Comparison of ENCODE assay signal across 8 cellular contexts in the genomic region with DNA sequence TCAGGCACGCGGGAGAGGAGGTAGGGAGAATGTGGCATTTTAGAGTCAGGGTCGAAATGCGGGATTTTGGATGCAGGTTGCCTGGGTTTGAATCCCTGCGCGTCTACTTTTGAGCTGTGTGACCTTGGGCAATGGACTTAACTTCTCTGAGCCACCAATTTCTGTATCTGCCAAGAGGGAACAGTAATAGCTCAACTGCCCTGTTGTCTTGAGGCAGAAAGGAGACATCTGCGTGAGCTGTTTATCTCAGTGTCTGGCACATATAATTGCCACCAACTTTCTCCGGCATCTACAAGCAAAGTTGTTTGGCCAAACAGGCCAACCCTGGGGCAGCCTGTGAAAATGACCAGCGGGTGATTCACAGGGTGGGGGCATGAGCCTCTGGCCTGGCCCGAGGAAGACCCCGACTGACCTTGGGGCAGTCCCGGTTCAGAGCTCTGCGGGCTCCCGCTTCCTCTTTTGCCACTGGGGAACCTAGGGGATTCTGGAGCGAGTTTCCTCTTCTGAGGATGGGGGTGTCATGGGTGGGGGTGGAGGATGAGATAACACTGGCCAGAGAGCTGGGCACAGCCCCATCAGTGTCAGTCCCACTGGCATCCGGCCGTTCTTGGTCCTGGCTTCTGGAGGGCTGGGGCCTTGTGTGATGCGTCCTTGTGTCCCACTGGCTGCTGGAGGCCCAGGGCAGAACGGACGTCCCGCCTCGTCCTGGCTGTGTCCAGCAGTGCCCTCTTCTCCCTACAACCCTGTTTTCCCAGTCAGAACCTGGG. TPM values are rescaled to one million over a fixed set of nuclear protein-coding genes. Genes with fewer than 3 reads are reported as not detected.
A peak's percentile ranks its signal among the peaks of the same experiment; 100 is the strongest.
DNase-seq lines count a peak whose midpoint lies in the region; ATAC-seq and TF ChIP-seq lines count a peak whose summit lies in the region.

No MANE protein-coding gene starts in this region.

- peaks cover 44% of the 10 kb centered on the region for H4K20me1 ChIP-seq in SK-N-SH (ENCODE audit: insufficient read depth)

- no peak overlapping the region for H3K27ac Mint-ChIP-seq in natural killer cell

- no peaks in the 10 kb centered on the region for H3K36me3 Mint-ChIP-seq in natural killer cell

- POLR2A ChIA-PET in SK-N-SH (lab: Yijun Ruan, JAX) = interaction anchor here (1.1 kb wide), 1 partner anchor 8 kb away, joined by 3 read pairs; no protein-coding TSS in a partner anchor

- H3K4me3 Mint-ChIP-seq in natural killer cell = peak overlapping the region; percentile 87

- intact Hi-C loops in natural killer cell (cut with micrococcal nuclease) = no loop called here

- no peaks in the 10 kb centered on the region for H3K9me2 ChIP-seq in SK-N-SH

- no peaks in the 10 kb centered on the region for H3K9me3 Mint-ChIP-seq in natural killer cell

- no peak for DNase-seq in SK-N-SH
- no peak for DNase-seq in natural killer cell
- DNase-seq in NCI-H82 treated with DMSO at 0.1 percent for 48 hours (lab: John Stamatoyannopoulos, UW; ENCODE audit: unreplicated experiment) = no peak
- DNase-seq in DMS79 (lab: John Stamatoyannopoulos, UW) = no peak
- no peak for DNase-seq in stimulated activated CD4-positive, alpha-beta T cell treated with anti-CD3 and anti-CD28 coated beads, Interleukin-4, amount 100 ng/mL, for 4 hours

- CTCF ChIA-PET in SK-N-SH (lab: Yijun Ruan, JAX) = interaction anchor here (0.7 to 1.5 kb wide), 4 partner anchors 9 to 45 kb away, joined by 3 to 5 read pairs (median 3); no protein-coding TSS in a partner anchor

- peak; percentile 24 for TF ChIP-seq POLR2A in GM19193 (IDR thresholded peaks at IDR 0.05; ENCODE audit: extremely low read depth, insufficient read depth, insufficient read length)

- peaks cover 0 to 23% of the 10 kb centered on the region in 2 experiments; a peak in 1 of 4 replicates for H3K4me1 ChIP-seq in SK-N-SH (ENCODE audit: control insufficient read depth in 1 of 2, insufficient read depth in 2 of 2, low read depth in 1 of 2, low read length in 1 of 2)
- peaks cover 5 to 57% of the 10 kb centered on the region in 2 donors for H3K4me1 ChIP-seq in esophagus (ENCODE audit: control insufficient read depth in 2 of 2, insufficient read depth in 2 of 2, low read length in 1 of 2)

- H3K36me3 ChIP-seq in SK-N-SH (replicated peaks in 1 of 2; ENCODE audit: control insufficient read depth in 1 of 2, insufficient read depth in 2 of 2, low read length in 1 of 2) (no peaks in the 10 kb centered on the region), esophagus (ENCODE audit: control insufficient read depth in 2 of 2, insufficient read depth in 2 of 2, low read length in 1 of 2) (no peaks in the 10 kb centered on the region)

- peaks cover 0 to 2% of the 10 kb centered on the region in 2 donors for H3K27me3 Mint-ChIP-seq in natural killer cell (ENCODE audit: low read depth in 2 of 2)

- TF ChIP-seq CTCF in SK-N-SH (IDR thresholded peaks at IDR 0.05) = no peak
- no peak for TF ChIP-seq CTCF in natural killer cell (IDR thresholded peaks at IDR 0.05)

- no peak overlapping the region for H2AFZ ChIP-seq in SK-N-SH (ENCODE audit: low read depth)

- no peaks in the 10 kb centered on the region for H3K9me3 ChIP-seq in SK-N-SH
- H3K9me3 ChIP-seq in esophagus (ENCODE audit: control insufficient read depth in 2 of 2, insufficient read depth in 1 of 2, low read depth in 1 of 2, low read length in 1 of 2) = no peaks in the 10 kb centered on the region

- TF ChIP-seq RAD21 in SK-N-SH (IDR thresholded peaks at IDR 0.05; ENCODE audit: low read length) = no peak

- H3K9ac ChIP-seq in SK-N-SH = peak overlapping the region; percentile 68; the same call in 1 of the 2 replicates

- peaks cover 12% of the 10 kb centered on the region for H3K79me2 ChIP-seq in SK-N-SH (ENCODE audit: insufficient read depth)

- H3F3A ChIP-seq in SK-N-SH (replicated peaks; ENCODE audit: insufficient read depth) = peaks cover 8% of the 10 kb centered on the region

- TF ChIP-seq EP300 in SK-N-SH (IDR thresholded peaks at IDR 0.05; ENCODE audit: borderline replicate concordance in 1 of 2, low read depth in 1 of 2, low read length in 1 of 2) = no peak

- H3K27ac ChIP-seq in SK-N-SH (ENCODE audit: low read depth in 2 of 2, low read length in 1 of 2) = no peak overlapping the region
- peak overlapping the region; percentile 75 to 78 for H3K27ac ChIP-seq in esophagus (ENCODE audit: low read depth in 2 of 2, low read length in 1 of 2)

- H3K4me2 ChIP-seq in SK-N-SH = peak overlapping the region; percentile 90

- H3K4me3 ChIP-seq in SK-N-SH (ENCODE audit: low read depth in 2 of 2, low read length in 1 of 2) = peak overlapping the region; percentile 72 to 76
- H3K4me3 ChIP-seq in esophagus (ENCODE audit: low read depth in 1 of 2, low read length in 2 of 2) = peak overlapping the region; percentile 72 to 76

- 72% methylated on average over 14 of the region's 22 CpGs for WGBS in SK-N-SH (ENCODE audit: low lambda C conversion rate)
- 30 to 31% methylated on average over 22 of the region's 22 CpGs for WGBS in esophagus, 2 donors

- no peaks in the 10 kb centered on the region for H3K27me3 ChIP-seq in SK-N-SH (ENCODE audit: insufficient read depth)
- H3K27me3 ChIP-seq in esophagus (ENCODE audit: control insufficient read depth in 1 of 2, insufficient read depth in 2 of 2, low read length in 2 of 2) = no peaks in the 10 kb centered on the region

- ATAC-seq in natural killer cell (peak in 1 of 3 donors; percentile 33), GM18867 (IDR thresholded peaks at IDR 0.05; ENCODE audit: unreplicated experiment) (no peak)

- peaks cover 14 to 41% of the 10 kb centered on the region in 2 donors for H3K4me1 Mint-ChIP-seq in natural killer cell

TF ChIP-seq in SK-N-SH, 30 proteins besides CTCF, POLR2A, EP300 and RAD21:
- no peak for TF ChIP-seq SIN3A (IDR thresholded peaks at IDR 0.05; ENCODE audit: borderline replicate concordance, low read depth, low read length)
- TF ChIP-seq MXI1 (IDR thresholded peaks at IDR 0.05; ENCODE audit: low read depth, low read length) = no peak
- TF ChIP-seq FOSL2 (IDR thresholded peaks at IDR 0.05; ENCODE audit: borderline replicate concordance, low read depth) = no peak
- TF ChIP-seq, protein P1, sequence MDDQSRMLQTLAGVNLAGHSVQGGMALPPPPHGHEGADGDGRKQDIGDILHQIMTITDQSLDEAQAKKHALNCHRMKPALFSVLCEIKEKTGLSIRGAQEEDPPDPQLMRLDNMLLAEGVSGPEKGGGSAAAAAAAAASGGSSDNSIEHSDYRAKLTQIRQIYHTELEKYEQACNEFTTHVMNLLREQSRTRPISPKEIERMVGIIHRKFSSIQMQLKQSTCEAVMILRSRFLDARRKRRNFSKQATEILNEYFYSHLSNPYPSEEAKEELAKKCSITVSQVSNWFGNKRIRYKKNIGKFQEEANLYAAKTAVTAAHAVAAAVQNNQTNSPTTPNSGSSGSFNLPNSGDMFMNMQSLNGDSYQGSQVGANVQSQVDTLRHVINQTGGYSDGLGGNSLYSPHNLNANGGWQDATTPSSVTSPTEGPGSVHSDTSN (IDR thresholded peaks at IDR 0.05) = no peak
- TF ChIP-seq, protein P2, sequence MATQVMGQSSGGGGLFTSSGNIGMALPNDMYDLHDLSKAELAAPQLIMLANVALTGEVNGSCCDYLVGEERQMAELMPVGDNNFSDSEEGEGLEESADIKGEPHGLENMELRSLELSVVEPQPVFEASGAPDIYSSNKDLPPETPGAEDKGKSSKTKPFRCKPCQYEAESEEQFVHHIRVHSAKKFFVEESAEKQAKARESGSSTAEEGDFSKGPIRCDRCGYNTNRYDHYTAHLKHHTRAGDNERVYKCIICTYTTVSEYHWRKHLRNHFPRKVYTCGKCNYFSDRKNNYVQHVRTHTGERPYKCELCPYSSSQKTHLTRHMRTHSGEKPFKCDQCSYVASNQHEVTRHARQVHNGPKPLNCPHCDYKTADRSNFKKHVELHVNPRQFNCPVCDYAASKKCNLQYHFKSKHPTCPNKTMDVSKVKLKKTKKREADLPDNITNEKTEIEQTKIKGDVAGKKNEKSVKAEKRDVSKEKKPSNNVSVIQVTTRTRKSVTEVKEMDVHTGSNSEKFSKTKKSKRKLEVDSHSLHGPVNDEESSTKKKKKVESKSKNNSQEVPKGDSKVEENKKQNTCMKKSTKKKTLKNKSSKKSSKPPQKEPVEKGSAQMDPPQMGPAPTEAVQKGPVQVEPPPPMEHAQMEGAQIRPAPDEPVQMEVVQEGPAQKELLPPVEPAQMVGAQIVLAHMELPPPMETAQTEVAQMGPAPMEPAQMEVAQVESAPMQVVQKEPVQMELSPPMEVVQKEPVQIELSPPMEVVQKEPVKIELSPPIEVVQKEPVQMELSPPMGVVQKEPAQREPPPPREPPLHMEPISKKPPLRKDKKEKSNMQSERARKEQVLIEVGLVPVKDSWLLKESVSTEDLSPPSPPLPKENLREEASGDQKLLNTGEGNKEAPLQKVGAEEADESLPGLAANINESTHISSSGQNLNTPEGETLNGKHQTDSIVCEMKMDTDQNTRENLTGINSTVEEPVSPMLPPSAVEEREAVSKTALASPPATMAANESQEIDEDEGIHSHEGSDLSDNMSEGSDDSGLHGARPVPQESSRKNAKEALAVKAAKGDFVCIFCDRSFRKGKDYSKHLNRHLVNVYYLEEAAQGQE (IDR thresholded peaks at IDR 0.05; ENCODE audit: low read depth, low read length) = no peak
- no peak for TF ChIP-seq ELF1 (IDR thresholded peaks at IDR 0.05)
- no peak for TF ChIP-seq TCF12 (IDR thresholded peaks at IDR 0.05)
- TF ChIP-seq, protein P3, sequence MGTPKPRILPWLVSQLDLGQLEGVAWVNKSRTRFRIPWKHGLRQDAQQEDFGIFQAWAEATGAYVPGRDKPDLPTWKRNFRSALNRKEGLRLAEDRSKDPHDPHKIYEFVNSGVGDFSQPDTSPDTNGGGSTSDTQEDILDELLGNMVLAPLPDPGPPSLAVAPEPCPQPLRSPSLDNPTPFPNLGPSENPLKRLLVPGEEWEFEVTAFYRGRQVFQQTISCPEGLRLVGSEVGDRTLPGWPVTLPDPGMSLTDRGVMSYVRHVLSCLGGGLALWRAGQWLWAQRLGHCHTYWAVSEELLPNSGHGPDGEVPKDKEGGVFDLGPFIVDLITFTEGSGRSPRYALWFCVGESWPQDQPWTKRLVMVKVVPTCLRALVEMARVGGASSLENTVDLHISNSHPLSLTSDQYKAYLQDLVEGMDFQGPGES (IDR thresholded peaks at IDR 0.05; ENCODE audit: low read depth, low read length) = no peak
- TF ChIP-seq, protein P4, sequence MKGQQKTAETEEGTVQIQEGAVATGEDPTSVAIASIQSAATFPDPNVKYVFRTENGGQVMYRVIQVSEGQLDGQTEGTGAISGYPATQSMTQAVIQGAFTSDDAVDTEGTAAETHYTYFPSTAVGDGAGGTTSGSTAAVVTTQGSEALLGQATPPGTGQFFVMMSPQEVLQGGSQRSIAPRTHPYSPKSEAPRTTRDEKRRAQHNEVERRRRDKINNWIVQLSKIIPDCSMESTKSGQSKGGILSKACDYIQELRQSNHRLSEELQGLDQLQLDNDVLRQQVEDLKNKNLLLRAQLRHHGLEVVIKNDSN (IDR thresholded peaks at IDR 0.05; ENCODE audit: borderline replicate concordance, low read depth) = no peak
- TF ChIP-seq GABPA (IDR thresholded peaks at IDR 0.05; ENCODE audit: low read depth) = no peak

RNA-seq across cellular contexts. Expression of a gene that starts 1.3 kb away (rescaled TPM):
- polyA plus RNA-seq in SK-N-SH (2012; rRNA removed) (15.4 and 15.8 TPM in 2 replicates), esophagus (10 to 100 TPM in 1 of 2 donors, 1 to 10 TPM in 1; 8.7 to 11.7 TPM)
- 12.8 and 15.4 TPM in 2 replicates for polyA plus RNA-seq in SK-N-SH (2012; cell fraction: cytosol; rRNA removed)
- polyA plus RNA-seq in SK-N-SH (2012; cell fraction: nucleus; rRNA removed) = 7.2 and 10.5 TPM in 2 replicates
- total RNA-seq in natural killer cell = 10 to 100 TPM in 2 of 3 donors, 1 to 10 TPM in 1; 5.3 to 20.0 (median 12.5) TPM

Comparison
In these comparisons a context has a peak if more than half of its experiments do, and no peak if none do; other contexts are left out.
1. H3K27ac ChIP-seq: peak in esophagus (2 of 2); none in SK-N-SH (0 of 2).